Comparison of ENCODE assay signal across 7 cellular contexts in genomic region chr3:158109295-158109803, GRCh38. TPM values are rescaled to one million over a fixed set of nuclear protein-coding genes. Genes with fewer than 3 reads are reported as not detected.
DNase-seq lines count a peak whose midpoint lies in the region; ATAC-seq, FAIRE-seq and TF ChIP-seq lines count a peak whose summit lies in the region.

No MANE protein-coding gene starts in this region.

- H3K27me3 Mint-ChIP-seq in MCF 10A (ENCODE audit: insufficient read depth, unreplicated experiment), result no peaks in the 10 kb centered on the region

- POLR2A ChIA-PET in MCF 10A (lab: Yijun Ruan, JAX), result interaction anchor here (0.6 to 5.5 kb wide), 15 partner anchors 10 to 1232 kb away, joined by 3 to 59 read pairs (median 4); partner anchors contain the start of gene CCNL1

- no peak for DNase-seq in MCF 10A (ENCODE audit: unreplicated experiment)
- DNase-seq in OCI-M1 (lab: John Stamatoyannopoulos, UW), result no peak
- no peak for DNase-seq in GM19239 (ENCODE audit: insufficient read length, low spot score)

- H3K27ac Mint-ChIP-seq in MCF 10A (ENCODE audit: low read depth, unreplicated experiment), result peak overlapping the region; percentile 97

- H3K27me3 ChIP-seq in mucosa of stomach (ENCODE audit: control insufficient read depth, insufficient read depth, low read length), result peaks cover 51% of the 10 kb centered on the region

- peaks cover 14% of the 10 kb centered on the region for H3K36me3 Mint-ChIP-seq in MCF 10A (ENCODE audit: insufficient read depth, unreplicated experiment)

- BruUV-seq in MCF 10A (replicated peaks; lab: Mats Ljungman, UMichigan), result no TSS peak

- FAIRE-seq in GM19239 (lab: Jason Lieb, UNC), result no peak

- H3K4me1 ChIP-seq in mucosa of stomach (ENCODE audit: control insufficient read depth, insufficient read depth, low read length), result peaks cover 24% of the 10 kb centered on the region

- peak overlapping the region; percentile 91 for H3K9ac ChIP-seq in mucosa of stomach (ENCODE audit: low read length)

- intact Hi-C loops in MCF 10A (cut with micrococcal nuclease), result no loop called here

- CTCF ChIA-PET in MCF 10A (lab: Yijun Ruan, JAX), result interaction anchor here (0.6 to 1.8 kb wide), 12 partner anchors 11 to 1641 kb away, joined by 3 to 6 read pairs (median 4); no protein-coding TSS in a partner anchor

- H3K4me3 ChIP-seq in mucosa of stomach (ENCODE audit: low read length), result peak overlapping the region; percentile 98

- TF ChIP-seq CTCF in MCF 10A (IDR thresholded peaks at IDR 0.05; ENCODE audit: unreplicated experiment), result no peak

- no peaks in the 10 kb centered on the region for H3K9me3 Mint-ChIP-seq in MCF 10A (ENCODE audit: unreplicated experiment)

- H3K9me3 ChIP-seq in mucosa of stomach (ENCODE audit: control insufficient read depth, low read length), result no peaks in the 10 kb centered on the region

- no peaks in the 10 kb centered on the region for H3K36me3 ChIP-seq in mucosa of stomach (ENCODE audit: control insufficient read depth, insufficient read depth, low read length)

- H3K4me1 Mint-ChIP-seq in MCF 10A (ENCODE audit: insufficient read depth, unreplicated experiment), result peaks cover 29% of the 10 kb centered on the region

- ATAC-seq in GM19025 (IDR thresholded peaks at IDR 0.05; ENCODE audit: low read depth, unreplicated experiment) (peak; percentile 1), HG03342 (IDR thresholded peaks at IDR 0.05; ENCODE audit: unreplicated experiment) (peak; percentile 9), HG03439 (IDR thresholded peaks at IDR 0.05; ENCODE audit: unreplicated experiment) (no peak)

- H3K4me3 Mint-ChIP-seq in MCF 10A (ENCODE audit: unreplicated experiment), result peak overlapping the region; percentile 86

RNA-seq across cellular contexts. Expression of gene RSRC1, which starts 0.5 kb away (rescaled TPM):
- 32.3 and 35.8 TPM in 2 replicates for total RNA-seq in MCF 10A (2022)

RNA-seq across cellular contexts. Expression of gene SHOX2, which starts 3.1 kb away (rescaled TPM):
- 2.6 and 3.1 TPM in 2 replicates for total RNA-seq in MCF 10A (2022)
